10 cellular contexts compared by ENCODE assay signal in genomic region chr11:134452026-134452848, GRCh38.
"Had no signal": no experiment of that assay in that cellular context is flagged by ENCODE, and none has a peak within 500 bp of the region (broad histone marks: within the 10 kb centered on the region; RNA-seq: fewer than 3 reads in every experiment).

No MANE protein-coding gene starts in this region.

- H3K36me3 ChIP-seq: thoracic aorta, uterus had no signal

- DNase-seq: activated CD4-positive, alpha-beta T cell treated with anti-CD3 and anti-CD28 coated beads for 48 hours; activated naive CD4-positive, alpha-beta T cell treated with anti-CD3 and anti-CD28 coated beads, Interleukin-2, amount 10 ng/mL, durations not matched to agents 7 days and 5 days; body of pancreas; cerebellar nuclear complex; mammary epithelial cell; psoas muscle; stimulated activated CD4-positive, alpha-beta T cell treated with anti-CD3 and anti-CD28 coated beads, Interleukin-12 subunit alpha, Interleukin-12 subunit beta, amount 100 ng/mL, for 4 hours; stimulated activated naive CD4-positive, alpha-beta T cell treated with Interleukin-2 at 50 U/mL for 16 hours; uterus had no signal

- H3K27me3 ChIP-seq: body of pancreas, uterus had no signal

- H3K9me3 ChIP-seq: psoas muscle, uterus had no signal

- H3K4me1 ChIP-seq: body of pancreas, psoas muscle, uterus had no signal

- H3K27ac ChIP-seq: body of pancreas, psoas muscle, thoracic aorta, uterus had no signal

- H3K4me3 ChIP-seq: body of pancreas, psoas muscle, thoracic aorta, uterus had no signal
